1 cellular context compared by ENCODE assay signal in the genomic region with DNA sequence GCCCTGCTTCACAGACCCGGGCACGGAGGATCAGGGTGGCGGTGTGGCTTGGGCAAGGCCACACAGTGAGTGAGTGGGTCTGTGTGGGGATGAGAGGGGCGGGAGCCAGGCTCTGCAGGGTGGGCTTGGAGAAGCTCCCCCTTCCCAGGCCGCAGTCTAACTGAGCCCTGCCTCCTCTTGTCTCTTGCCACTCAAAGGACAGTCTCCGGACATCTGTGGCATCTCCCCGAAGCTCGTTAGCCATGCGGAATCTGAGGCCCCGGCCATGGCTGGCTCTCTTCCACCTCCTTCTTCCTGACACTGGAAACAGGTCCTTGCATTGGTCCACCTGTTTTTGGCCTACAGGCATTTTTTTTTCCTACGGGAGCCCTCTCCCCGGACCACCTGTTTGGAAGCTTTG.
TF ChIP-seq lines count a peak whose summit lies in the region.

No MANE protein-coding gene starts in this region.

TF ChIP-seq in K562, 482 proteins besides CTCF, POLR2A, EP300 and RAD21:
- TF ChIP-seq STAT6 (CRISPR knock-in tag; IDR thresholded peaks at IDR 0.05) (no peak), RBM22 (IDR thresholded peaks at IDR 0.05; ENCODE audit: low read depth, low read length, poor library complexity, severe bottlenecking) (peak; percentile 19), POLR2G (IDR thresholded peaks at IDR 0.05; ENCODE audit: low read depth, low read length) (peak; percentile 56)
